17 cellular contexts compared by ENCODE assay signal in genomic region chr6:150631982-150632642, GRCh38. TPM values are rescaled to one million over a fixed set of nuclear protein-coding genes. Genes with fewer than 3 reads are reported as not detected.
A peak's percentile ranks its signal among the peaks of the same experiment; 100 is the strongest.
DNase-seq lines count a peak whose midpoint lies in the region; ATAC-seq and TF ChIP-seq lines count a peak whose summit lies in the region.
"Had no signal": no experiment of that assay in that cellular context is flagged by ENCODE, and none has a peak within 500 bp of the region (broad histone marks: within the 10 kb centered on the region; RNA-seq: fewer than 3 reads in every experiment).

No MANE protein-coding gene starts in this region.

- peak overlapping the region; percentile 76 for H3K27ac Mint-ChIP-seq in activated naive CD4-positive, alpha-beta T cell treated with anti-CD3 and anti-CD28 coated beads for 36 hours

- intact Hi-C loops in activated naive CD4-positive, alpha-beta T cell treated with anti-CD3 and anti-CD28 coated beads for 36 hours (cut with micrococcal nuclease), result loop anchor here (1.0 to 5.0 kb wide), 5 partner anchors 9 to 213 kb away; partner anchors contain the start of gene PLEKHG1

- H3K36me3 ChIP-seq in Peyer's patch (no peaks in the 10 kb centered on the region), thoracic aorta (no peaks in the 10 kb centered on the region)
- H3K36me3 ChIP-seq: adrenal gland, HAP-1, SJSA1 had no signal

- TF ChIP-seq CTCF in Peyer's patch (IDR thresholded peaks at IDR 0.05) (no peak), thoracic aorta (IDR thresholded peaks at IDR 0.05) (no peak), GM10266 (IDR thresholded peaks at IDR 0.05; ENCODE audit: control insufficient read depth, insufficient read depth, low read depth, missing control alignments) (no peak)

- TF ChIP-seq POLR2A in Peyer's patch (IDR thresholded peaks at IDR 0.05), result no peak

- no peaks in the 10 kb centered on the region for H3K9me3 ChIP-seq in Peyer's patch
- no peaks in the 10 kb centered on the region for H3K9me3 ChIP-seq in thoracic aorta
- H3K9me3 ChIP-seq: adrenal gland, HAP-1, psoas muscle, SJSA1 had no signal

- peaks cover 2% of the 10 kb centered on the region for H3K36me3 Mint-ChIP-seq in activated naive CD4-positive, alpha-beta T cell treated with anti-CD3 and anti-CD28 coated beads for 36 hours (ENCODE audit: low read depth)

- ATAC-seq in thoracic aorta (ENCODE audit: insufficient number of reproducible peaks, low FRiP score, low read depth) (no peak), GM18502 (IDR thresholded peaks at IDR 0.05; ENCODE audit: poor library complexity, unreplicated experiment) (no peak)
- ATAC-seq: left cardiac atrium, psoas muscle had no signal

- H3K4me3 Mint-ChIP-seq in activated naive CD4-positive, alpha-beta T cell treated with anti-CD3 and anti-CD28 coated beads for 36 hours, result peak overlapping the region; percentile 27

- peaks cover 44% of the 10 kb centered on the region for H3K27me3 Mint-ChIP-seq in activated naive CD4-positive, alpha-beta T cell treated with anti-CD3 and anti-CD28 coated beads for 36 hours (ENCODE audit: low read depth)

- H3K4me1 Mint-ChIP-seq in activated naive CD4-positive, alpha-beta T cell treated with anti-CD3 and anti-CD28 coated beads for 36 hours (ENCODE audit: low read depth), result peaks cover 59% of the 10 kb centered on the region

- CTCF ChIA-PET in activated naive CD4-positive, alpha-beta T cell treated with anti-CD3 and anti-CD28 coated beads for 36 hours (lab: Charles Lee), result interaction anchor here (1.1 kb wide), 1 partner anchor 182 kb away, joined by 3 read pairs; no protein-coding TSS in a partner anchor

- no peaks in the 10 kb centered on the region for H3K9me3 Mint-ChIP-seq in activated naive CD4-positive, alpha-beta T cell treated with anti-CD3 and anti-CD28 coated beads for 36 hours

- H3K4me1 ChIP-seq in Peyer's patch (peaks cover 0 to 46% (median 22%) of the 10 kb centered on the region in 4 donors), thoracic aorta (ENCODE audit: control insufficient read depth in 1 of 2, low read depth in 2 of 2) (peaks cover 18 to 67% of the 10 kb centered on the region in 2 donors)
- H3K4me1 ChIP-seq: psoas muscle, SJSA1 had no signal

- no peak overlapping the region for H3K4me3 ChIP-seq in Peyer's patch
- peak overlapping the region; percentile 55 for H3K4me3 ChIP-seq in thoracic aorta
- H3K4me3 ChIP-seq: adrenal gland, HAP-1, hepatocyte, psoas muscle, SJSA1 had no signal

- H3K27ac ChIP-seq in Peyer's patch (peak overlapping the region; percentile 69 to 89 (median 74)), thoracic aorta (no peak overlapping the region)
- H3K27ac ChIP-seq: psoas muscle, SJSA1 had no signal

- H3K27me3 ChIP-seq in Peyer's patch (no peaks in the 10 kb centered on the region), thoracic aorta (replicated peaks; ENCODE audit: insufficient read depth) (no peaks in the 10 kb centered on the region)
- H3K27me3 ChIP-seq: adrenal gland, hepatocyte had no signal

- peak; percentile 8 for DNase-seq in activated naive CD4-positive, alpha-beta T cell treated with anti-CD3 and anti-CD28 coated beads for 36 hours
- DNase-seq in activated naive CD4-positive, alpha-beta T cell treated with Interleukin-2 at 50 U/mL for 16 hours, result no peak
- no peak for DNase-seq in Peyer's patch
- DNase-seq in fibroblast of gingiva (ENCODE audit: low read depth), result peak; percentile 24
- DNase-seq in thoracic aorta (ENCODE audit: low spot score), result no peak
- DNase-seq in GM10266 (ENCODE audit: extremely low spot score), result no peak
- DNase-seq in NCI-H1694 treated with DMSO at 0.1 percent for 48 hours (lab: John Stamatoyannopoulos, UW), result no peak
- DNase-seq: left cardiac atrium, NCI-H1105 treated with DMSO at 0.1 percent for 48 hours, NCI-H345, psoas muscle had no signal

RNA-seq across cellular contexts. Expression of gene PLEKHG1, which starts 32.4 kb away (rescaled TPM):
- total RNA-seq in activated naive CD4-positive, alpha-beta T cell treated with anti-CD3 and anti-CD28 coated beads for 36 hours, result 10 to 100 TPM; 10.8 to 11.1 TPM
- total RNA-seq in Peyer's patch (100 to 1,000 TPM in 1 of 4 donors, 10 to 100 TPM in 3; 52.2 to 281 (median 64.6) TPM), thoracic aorta (10 to 100 TPM in 1 of 2 donors, 1 to 10 TPM in 1; 8.4 to 29.3 TPM)
- total RNA-seq: myocyte had no signal

Comparison
In these comparisons a context has a peak if more than half of its experiments do, and no peak if none do; other contexts are left out.
1. DNase-seq: peak in activated naive CD4-positive, alpha-beta T cell treated with anti-CD3 and anti-CD28 coated beads for 36 hours (single experiment) and fibroblast of gingiva (single experiment); none in activated naive CD4-positive, alpha-beta T cell treated with Interleukin-2 at 50 U/mL for 16 hours (single experiment), Peyer's patch (0 of 3), thoracic aorta (single experiment), GM10266 (single experiment) and NCI-H1694 treated with DMSO at 0.1 percent for 48 hours (single experiment).
2. H3K27ac ChIP-seq: peak in Peyer's patch (4 of 4); none in thoracic aorta (0 of 2).